ENCODE assay signal across 20 cellular contexts in genomic region chr10:86846088-86846487, GRCh38.
DNase-seq lines count a peak whose midpoint lies in the region; ATAC-seq and TF ChIP-seq lines count a peak whose summit lies in the region.
"Had no signal": no experiment of that assay in that cellular context is flagged by ENCODE, and none has a peak within 500 bp of the region (broad histone marks: within the 10 kb centered on the region; RNA-seq: fewer than 3 reads in every experiment).

No MANE protein-coding gene starts in this region.

- H3K27me3 ChIP-seq in heart right ventricle = peaks cover 0 to 3% (median 0%) of the 10 kb centered on the region in 7 donors
- H3K27me3 ChIP-seq in mesendoderm (ENCODE audit: insufficient read depth, low read length, poor library complexity) = no peaks in the 10 kb centered on the region
- H3K27me3 ChIP-seq: MG63 had no signal

- no peaks in the 10 kb centered on the region for H3K9me3 Mint-ChIP-seq in stimulated activated naive CD8-positive, alpha-beta T cell treated with anti-CD3 and anti-CD28 coated beads, Interleukin-15, amount 100 ng/mL, for 72 hours
- H3K9me3 Mint-ChIP-seq: CD4-positive, alpha-beta memory T cell had no signal

- peaks cover 26% of the 10 kb centered on the region for H3K79me1 ChIP-seq in mesendoderm (ENCODE audit: low read length)

- no peak overlapping the region for H3K18ac ChIP-seq in mesendoderm (ENCODE audit: low read length)

- no peaks in the 10 kb centered on the region for H3K4me1 Mint-ChIP-seq in stimulated activated naive CD8-positive, alpha-beta T cell treated with anti-CD3 and anti-CD28 coated beads, Interleukin-15, amount 100 ng/mL, for 72 hours
- H3K4me1 Mint-ChIP-seq: CD4-positive, alpha-beta memory T cell had no signal

- no peak overlapping the region for H3K27ac Mint-ChIP-seq in stimulated activated naive CD8-positive, alpha-beta T cell treated with anti-CD3 and anti-CD28 coated beads, Interleukin-15, amount 100 ng/mL, for 72 hours
- H3K27ac Mint-ChIP-seq: CD4-positive, alpha-beta memory T cell had no signal

- H3K4me2 ChIP-seq in mesendoderm (ENCODE audit: low read length) = no peak overlapping the region

- peaks cover 41% of the 10 kb centered on the region for H3K79me2 ChIP-seq in mesendoderm (ENCODE audit: control insufficient read depth, insufficient read depth, low read length)

- no peak overlapping the region for H2BK120ac ChIP-seq in mesendoderm (ENCODE audit: low read depth, low read length)

- H3K4me3 Mint-ChIP-seq in stimulated activated naive CD8-positive, alpha-beta T cell treated with anti-CD3 and anti-CD28 coated beads, Interleukin-15, amount 100 ng/mL, for 72 hours = no peak overlapping the region
- H3K4me3 Mint-ChIP-seq: CD4-positive, alpha-beta memory T cell had no signal

- no peak overlapping the region for H3K56ac ChIP-seq in mesendoderm (ENCODE audit: low read length)

- ATAC-seq in stimulated activated naive CD8-positive, alpha-beta T cell treated with anti-CD3 and anti-CD28 coated beads, Interleukin-15, Interleukin-2, amounts not matched to agents 100 U/mL and 50 U/mL, for 24 hours = peak; percentile 14
- no peak for ATAC-seq in stimulated activated naive CD8-positive, alpha-beta T cell treated with anti-CD3 and anti-CD28 coated beads, Interleukin-15, amount 100 ng/mL, for 72 hours
- ATAC-seq in heart right ventricle (peak in 7 of 8 donors; percentile 35 to 69 (median 50)), GM21423 (IDR thresholded peaks at IDR 0.05; ENCODE audit: unreplicated experiment) (no peak)
- ATAC-seq: HCT116 had no signal

- H3K36me3 ChIP-seq in heart right ventricle (peaks cover 0 to 31% (median 0%) of the 10 kb centered on the region in 9 donors), mesendoderm (ENCODE audit: control insufficient read depth, insufficient read depth, low read length) (no peaks in the 10 kb centered on the region)

- H3K23ac ChIP-seq in mesendoderm (ENCODE audit: low read length) = peak overlapping the region; percentile 19

- no peaks in the 10 kb centered on the region for H3K9me3 ChIP-seq in heart right ventricle
- H3K9me3 ChIP-seq: Caco-2, MG63 had no signal

- H3K27me3 Mint-ChIP-seq in stimulated activated naive CD8-positive, alpha-beta T cell treated with anti-CD3 and anti-CD28 coated beads, Interleukin-15, amount 100 ng/mL, for 72 hours = no peaks in the 10 kb centered on the region
- H3K27me3 Mint-ChIP-seq: CD4-positive, alpha-beta memory T cell had no signal

- H2BK15ac ChIP-seq in mesendoderm (replicated peaks; ENCODE audit: low read depth) = no peak overlapping the region

- H3K9ac ChIP-seq in mesendoderm (ENCODE audit: low read length) = no peak overlapping the region

- H3K4me1 ChIP-seq in heart right ventricle (peaks cover 0 to 20% (median 0%) of the 10 kb centered on the region in 9 donors), mesendoderm (ENCODE audit: control insufficient read depth, low read depth, low read length) (peaks cover 10% of the 10 kb centered on the region)
- H3K4me1 ChIP-seq: Caco-2 had no signal

- intact Hi-C loops in heart right ventricle (cut with DNase I) = no loop called here

- no peak overlapping the region for H3K4ac ChIP-seq in mesendoderm (ENCODE audit: low read depth, low read length)

- no peak for TF ChIP-seq CTCF in heart right ventricle (IDR thresholded peaks at IDR 0.05)

- H2AK5ac ChIP-seq in mesendoderm (ENCODE audit: low read length) = no peak overlapping the region

- H2BK5ac ChIP-seq in mesendoderm (ENCODE audit: low read length) = no peak overlapping the region

- no peak for DNase-seq in stimulated activated naive CD8-positive, alpha-beta T cell treated with anti-CD3 and anti-CD28 coated beads, Interleukin-15, Interleukin-2, amounts not matched to agents 100 U/mL and 50 U/mL, for 24 hours
- DNase-seq in stimulated activated naive CD8-positive, alpha-beta T cell treated with anti-CD3 and anti-CD28 coated beads, Interleukin-15, amount 100 ng/mL, for 72 hours = no peak
- no peak for DNase-seq in heart right ventricle
- DNase-seq in mesendoderm = no peak
- no peak for DNase-seq in NCI-H146 (lab: John Stamatoyannopoulos, UW)
- no peak for DNase-seq in AG20443 (ENCODE audit: low spot score)
- no peak for DNase-seq in NCI-H1930 (lab: John Stamatoyannopoulos, UW)
- DNase-seq: AML-193; C1 segment of cervical spinal cord; Caco-2; CD4-positive, alpha-beta memory T cell; MG63; NCI-H1694; NCI-H2081; NCI-H2171; NCI-H226; NCI-H510A treated with DMSO at 0.1 percent for 48 hours; SHP77 had no signal

- H4K5ac ChIP-seq in mesendoderm (ENCODE audit: low read length) = no peak overlapping the region

- no peak overlapping the region for H4K8ac ChIP-seq in mesendoderm (ENCODE audit: low read depth, low read length)

- H3K4me3 ChIP-seq in heart right ventricle (no peak overlapping the region), mesendoderm (ENCODE audit: low read length) (no peak overlapping the region)
- H3K4me3 ChIP-seq: MG63 had no signal

- H3K27ac ChIP-seq in heart right ventricle = peak overlapping the region in 1 of 10 donors; percentile 44
- no peak overlapping the region for H3K27ac ChIP-seq in mesendoderm (ENCODE audit: low read depth, low read length)

- 71 to 75% methylated on average over 3 of the region's 3 CpGs for WGBS in heart right ventricle, 2 donors
- no CpG with 5 or more reads among the region's 3 CpGs for WGBS in mesendoderm (ENCODE audit: extremely low coverage, insufficient coverage, low lambda C conversion rate)

Comparison
In these comparisons a context has a peak if more than half of its experiments do, and no peak if none do; other contexts are left out.
1. ATAC-seq: peak in stimulated activated naive CD8-positive, alpha-beta T cell treated with anti-CD3 and anti-CD28 coated beads, Interleukin-15, Interleukin-2, amounts not matched to agents 100 U/mL and 50 U/mL, for 24 hours (single experiment) and heart right ventricle (7 of 8); none in stimulated activated naive CD8-positive, alpha-beta T cell treated with anti-CD3 and anti-CD28 coated beads, Interleukin-15, amount 100 ng/mL, for 72 hours (single experiment) and GM21423 (single experiment).